1 cellular context compared by ENCODE assay signal in the genomic region with DNA sequence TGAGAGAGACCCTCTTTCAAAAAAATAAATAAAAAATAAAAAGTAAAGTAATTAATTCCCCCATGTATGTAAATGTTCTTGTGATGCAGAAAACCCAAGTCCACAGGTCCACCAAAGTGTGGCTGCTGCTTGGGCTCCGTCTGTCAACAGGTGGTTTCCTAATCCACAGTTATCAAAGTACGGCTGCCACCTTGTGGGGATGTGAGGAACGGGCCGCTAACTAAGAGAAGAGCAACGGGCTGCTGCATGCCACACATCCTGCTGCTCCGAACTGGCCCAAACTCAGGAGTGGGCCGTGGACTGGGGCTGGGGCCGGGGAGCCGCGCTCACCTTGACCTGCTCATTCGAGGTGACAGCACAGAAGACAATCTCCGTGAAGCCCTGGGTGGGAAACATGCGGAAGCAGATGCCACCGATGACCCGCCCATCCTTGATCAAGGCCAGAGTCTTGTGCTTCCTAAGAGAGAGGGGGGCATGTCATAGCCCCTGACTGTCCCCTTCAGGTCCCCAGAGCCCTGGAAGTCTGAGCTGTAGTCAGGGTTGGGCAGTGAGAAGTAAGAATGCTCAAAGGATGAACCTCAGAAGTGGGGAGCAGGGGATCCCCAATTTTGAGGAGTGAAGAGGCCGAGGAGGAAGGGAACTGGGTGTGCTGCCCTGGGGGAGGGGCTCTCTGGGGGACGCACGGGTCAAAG.
TF ChIP-seq lines count a peak whose summit lies in the region.

No MANE protein-coding gene starts in this region.

TF ChIP-seq in HepG2, 621 proteins besides CTCF, POLR2A, EP300 and RAD21 (continued from another document and continues in another):
- no peak for TF ChIP-seq ZNF280D (CRISPR knock-in tag; IDR thresholded peaks at IDR 0.05)
- TF ChIP-seq KDM3A (CRISPR knock-in tag; IDR thresholded peaks at IDR 0.05; ENCODE audit: low read depth), result peak; percentile 71; the same call in 1 of the 2 replicates
- TF ChIP-seq AGO2 (optimal IDR thresholded peaks at IDR 0.05; ENCODE audit: low read depth, low read length), result no peak
- no peak for TF ChIP-seq AHR (CRISPR knock-in tag; IDR thresholded peaks at IDR 0.05)
- TF ChIP-seq ZNF777 (CRISPR knock-in tag; IDR thresholded peaks at IDR 0.05), result 0 out of 2 replicates have a peak, but pooled peaks have one; percentile 35
- no peak for TF ChIP-seq IKZF4 (CRISPR knock-in tag; IDR thresholded peaks at IDR 0.05; ENCODE audit: borderline replicate concordance, low read depth, not compliant biosample characterization)
- TF ChIP-seq, protein P1, sequence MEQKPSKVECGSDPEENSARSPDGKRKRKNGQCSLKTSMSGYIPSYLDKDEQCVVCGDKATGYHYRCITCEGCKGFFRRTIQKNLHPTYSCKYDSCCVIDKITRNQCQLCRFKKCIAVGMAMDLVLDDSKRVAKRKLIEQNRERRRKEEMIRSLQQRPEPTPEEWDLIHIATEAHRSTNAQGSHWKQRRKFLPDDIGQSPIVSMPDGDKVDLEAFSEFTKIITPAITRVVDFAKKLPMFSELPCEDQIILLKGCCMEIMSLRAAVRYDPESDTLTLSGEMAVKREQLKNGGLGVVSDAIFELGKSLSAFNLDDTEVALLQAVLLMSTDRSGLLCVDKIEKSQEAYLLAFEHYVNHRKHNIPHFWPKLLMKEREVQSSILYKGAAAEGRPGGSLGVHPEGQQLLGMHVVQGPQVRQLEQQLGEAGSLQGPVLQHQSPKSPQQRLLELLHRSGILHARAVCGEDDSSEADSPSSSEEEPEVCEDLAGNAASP (CRISPR knock-in tag; IDR thresholded peaks at IDR 0.05; ENCODE audit: borderline replicate concordance), result no peak
- TF ChIP-seq ELF3 (CRISPR knock-in tag; IDR thresholded peaks at IDR 0.05), result peak; percentile 23; the same call in 1 of the 2 replicates
- no peak for TF ChIP-seq ASH2L (IDR thresholded peaks at IDR 0.05; ENCODE audit: insufficient read length, low read depth, low read length)
- no peak for TF ChIP-seq NONO (IDR thresholded peaks at IDR 0.05)
- TF ChIP-seq NONO (CRISPR knock-in tag; conservative IDR thresholded peaks at IDR 0.05), result peak; percentile 76
- no peak for TF ChIP-seq ZKSCAN8 (CRISPR knock-in tag; IDR thresholded peaks at IDR 0.05; ENCODE audit: borderline replicate concordance)
- TF ChIP-seq ZSCAN25 (CRISPR knock-in tag; IDR thresholded peaks at IDR 0.05), result no peak
- no peak for TF ChIP-seq BCLAF1 (IDR thresholded peaks at IDR 0.05)
- TF ChIP-seq, protein P2, sequence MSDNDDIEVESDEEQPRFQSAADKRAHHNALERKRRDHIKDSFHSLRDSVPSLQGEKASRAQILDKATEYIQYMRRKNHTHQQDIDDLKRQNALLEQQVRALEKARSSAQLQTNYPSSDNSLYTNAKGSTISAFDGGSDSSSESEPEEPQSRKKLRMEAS (IDR thresholded peaks at IDR 0.05), result peak; percentile 28; the same call in 1 of the 2 replicates
- TF ChIP-seq SSRP1 (CRISPR knock-in tag; IDR thresholded peaks at IDR 0.05), result 0 out of 2 replicates have a peak, but pooled peaks have one; percentile 34
- no peak for TF ChIP-seq ZNF546 (CRISPR knock-in tag; conservative IDR thresholded peaks at IDR 0.05)
- TF ChIP-seq ZNF788 (CRISPR knock-in tag; IDR thresholded peaks at IDR 0.05; ENCODE audit: borderline replicate concordance), result peak; percentile 62; the same call in 1 of the 2 replicates
- peak; percentile 48; the same call in 1 of the 2 replicates for TF ChIP-seq MIXL1 (CRISPR knock-in tag; IDR thresholded peaks at IDR 0.05)
- no peak for TF ChIP-seq ZNF749 (CRISPR knock-in tag; IDR thresholded peaks at IDR 0.05; ENCODE audit: borderline replicate concordance)
- TF ChIP-seq SMC3 (IDR thresholded peaks at IDR 0.05; ENCODE audit: low read length), result peak; percentile 95
- TF ChIP-seq E2F2 (CRISPR knock-in tag; IDR thresholded peaks at IDR 0.05; ENCODE audit: borderline replicate concordance), result no peak
- 0 out of 2 replicates have a peak, but pooled peaks have one; percentile 30 for TF ChIP-seq RXRA (CRISPR knock-in tag; IDR thresholded peaks at IDR 0.05)
- TF ChIP-seq, protein P3, sequence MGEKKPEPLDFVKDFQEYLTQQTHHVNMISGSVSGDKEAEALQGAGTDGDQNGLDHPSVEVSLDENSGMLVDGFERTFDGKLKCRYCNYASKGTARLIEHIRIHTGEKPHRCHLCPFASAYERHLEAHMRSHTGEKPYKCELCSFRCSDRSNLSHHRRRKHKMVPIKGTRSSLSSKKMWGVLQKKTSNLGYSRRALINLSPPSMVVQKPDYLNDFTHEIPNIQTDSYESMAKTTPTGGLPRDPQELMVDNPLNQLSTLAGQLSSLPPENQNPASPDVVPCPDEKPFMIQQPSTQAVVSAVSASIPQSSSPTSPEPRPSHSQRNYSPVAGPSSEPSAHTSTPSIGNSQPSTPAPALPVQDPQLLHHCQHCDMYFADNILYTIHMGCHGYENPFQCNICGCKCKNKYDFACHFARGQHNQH (CRISPR knock-in tag; IDR thresholded peaks at IDR 0.05), result peak; percentile 58; the same call in 1 of the 2 replicates
- no peak for TF ChIP-seq SMYD3 (CRISPR knock-in tag; IDR thresholded peaks at IDR 0.05)
- TF ChIP-seq, protein P4, sequence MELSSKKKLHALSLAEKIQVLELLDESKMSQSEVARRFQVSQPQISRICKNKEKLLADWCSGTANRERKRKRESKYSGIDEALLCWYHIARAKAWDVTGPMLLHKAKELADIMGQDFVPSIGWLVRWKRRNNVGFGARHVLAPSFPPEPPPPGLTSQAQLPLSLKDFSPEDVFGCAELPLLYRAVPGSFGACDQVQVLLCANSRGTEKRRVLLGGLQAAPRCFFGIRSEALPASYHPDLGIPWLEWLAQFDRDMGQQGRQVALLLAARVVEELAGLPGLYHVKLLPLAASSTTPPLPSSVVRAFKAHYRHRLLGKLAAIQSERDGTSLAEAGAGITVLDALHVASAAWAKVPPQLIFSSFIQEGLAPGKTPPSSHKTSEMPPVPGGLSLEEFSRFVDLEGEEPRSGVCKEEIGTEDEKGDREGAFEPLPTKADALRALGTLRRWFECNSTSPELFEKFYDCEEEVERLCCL (CRISPR knock-in tag; IDR thresholded peaks at IDR 0.05; ENCODE audit: borderline replicate concordance), result no peak
- no peak for TF ChIP-seq ZMAT3 (CRISPR knock-in tag; conservative IDR thresholded peaks at IDR 0.05)
- TF ChIP-seq ZNF607 (CRISPR knock-in tag; IDR thresholded peaks at IDR 0.05; ENCODE audit: borderline replicate concordance), result no peak
- no peak for TF ChIP-seq FOXC1 (CRISPR knock-in tag; IDR thresholded peaks at IDR 0.05; ENCODE audit: borderline replicate concordance)
- 0 out of 2 replicates have a peak, but pooled peaks have one; percentile 33 for TF ChIP-seq ERF (CRISPR knock-in tag; IDR thresholded peaks at IDR 0.05)
- no peak for TF ChIP-seq ZSCAN29 (CRISPR knock-in tag; conservative IDR thresholded peaks at IDR 0.05)
- TF ChIP-seq, protein P5, sequence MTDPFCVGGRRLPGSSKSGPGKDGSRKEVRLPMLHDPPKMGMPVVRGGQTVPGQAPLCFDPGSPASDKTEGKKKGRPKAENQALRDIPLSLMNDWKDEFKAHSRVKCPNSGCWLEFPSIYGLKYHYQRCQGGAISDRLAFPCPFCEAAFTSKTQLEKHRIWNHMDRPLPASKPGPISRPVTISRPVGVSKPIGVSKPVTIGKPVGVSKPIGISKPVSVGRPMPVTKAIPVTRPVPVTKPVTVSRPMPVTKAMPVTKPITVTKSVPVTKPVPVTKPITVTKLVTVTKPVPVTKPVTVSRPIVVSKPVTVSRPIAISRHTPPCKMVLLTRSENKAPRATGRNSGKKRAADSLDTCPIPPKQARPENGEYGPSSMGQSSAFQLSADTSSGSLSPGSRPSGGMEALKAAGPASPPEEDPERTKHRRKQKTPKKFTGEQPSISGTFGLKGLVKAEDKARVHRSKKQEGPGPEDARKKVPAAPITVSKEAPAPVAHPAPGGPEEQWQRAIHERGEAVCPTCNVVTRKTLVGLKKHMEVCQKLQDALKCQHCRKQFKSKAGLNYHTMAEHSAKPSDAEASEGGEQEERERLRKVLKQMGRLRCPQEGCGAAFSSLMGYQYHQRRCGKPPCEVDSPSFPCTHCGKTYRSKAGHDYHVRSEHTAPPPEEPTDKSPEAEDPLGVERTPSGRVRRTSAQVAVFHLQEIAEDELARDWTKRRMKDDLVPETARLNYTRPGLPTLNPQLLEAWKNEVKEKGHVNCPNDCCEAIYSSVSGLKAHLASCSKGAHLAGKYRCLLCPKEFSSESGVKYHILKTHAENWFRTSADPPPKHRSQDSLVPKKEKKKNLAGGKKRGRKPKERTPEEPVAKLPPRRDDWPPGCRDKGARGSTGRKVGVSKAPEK (CRISPR knock-in tag; IDR thresholded peaks at IDR 0.05; ENCODE audit: borderline replicate concordance), result no peak
- TF ChIP-seq ZNF572 (CRISPR knock-in tag; IDR thresholded peaks at IDR 0.05), result no peak
- TF ChIP-seq CBFB (CRISPR knock-in tag; IDR thresholded peaks at IDR 0.05), result no peak
- TF ChIP-seq ZNF354B (CRISPR knock-in tag; IDR thresholded peaks at IDR 0.05), result no peak
- TF ChIP-seq SP140L (CRISPR knock-in tag; IDR thresholded peaks at IDR 0.05; ENCODE audit: borderline replicate concordance), result no peak
- TF ChIP-seq MAFF (IDR thresholded peaks at IDR 0.05; ENCODE audit: low read depth, low read length), result no peak
- TF ChIP-seq ZNF713 (CRISPR knock-in tag; IDR thresholded peaks at IDR 0.05), result no peak
- TF ChIP-seq ZNF629 (CRISPR knock-in tag; conservative IDR thresholded peaks at IDR 0.05), result no peak
- TF ChIP-seq PHF5A (CRISPR knock-in tag; IDR thresholded peaks at IDR 0.05; ENCODE audit: low read depth, unreplicated experiment), result peak; percentile 22
- TF ChIP-seq, protein P6, sequence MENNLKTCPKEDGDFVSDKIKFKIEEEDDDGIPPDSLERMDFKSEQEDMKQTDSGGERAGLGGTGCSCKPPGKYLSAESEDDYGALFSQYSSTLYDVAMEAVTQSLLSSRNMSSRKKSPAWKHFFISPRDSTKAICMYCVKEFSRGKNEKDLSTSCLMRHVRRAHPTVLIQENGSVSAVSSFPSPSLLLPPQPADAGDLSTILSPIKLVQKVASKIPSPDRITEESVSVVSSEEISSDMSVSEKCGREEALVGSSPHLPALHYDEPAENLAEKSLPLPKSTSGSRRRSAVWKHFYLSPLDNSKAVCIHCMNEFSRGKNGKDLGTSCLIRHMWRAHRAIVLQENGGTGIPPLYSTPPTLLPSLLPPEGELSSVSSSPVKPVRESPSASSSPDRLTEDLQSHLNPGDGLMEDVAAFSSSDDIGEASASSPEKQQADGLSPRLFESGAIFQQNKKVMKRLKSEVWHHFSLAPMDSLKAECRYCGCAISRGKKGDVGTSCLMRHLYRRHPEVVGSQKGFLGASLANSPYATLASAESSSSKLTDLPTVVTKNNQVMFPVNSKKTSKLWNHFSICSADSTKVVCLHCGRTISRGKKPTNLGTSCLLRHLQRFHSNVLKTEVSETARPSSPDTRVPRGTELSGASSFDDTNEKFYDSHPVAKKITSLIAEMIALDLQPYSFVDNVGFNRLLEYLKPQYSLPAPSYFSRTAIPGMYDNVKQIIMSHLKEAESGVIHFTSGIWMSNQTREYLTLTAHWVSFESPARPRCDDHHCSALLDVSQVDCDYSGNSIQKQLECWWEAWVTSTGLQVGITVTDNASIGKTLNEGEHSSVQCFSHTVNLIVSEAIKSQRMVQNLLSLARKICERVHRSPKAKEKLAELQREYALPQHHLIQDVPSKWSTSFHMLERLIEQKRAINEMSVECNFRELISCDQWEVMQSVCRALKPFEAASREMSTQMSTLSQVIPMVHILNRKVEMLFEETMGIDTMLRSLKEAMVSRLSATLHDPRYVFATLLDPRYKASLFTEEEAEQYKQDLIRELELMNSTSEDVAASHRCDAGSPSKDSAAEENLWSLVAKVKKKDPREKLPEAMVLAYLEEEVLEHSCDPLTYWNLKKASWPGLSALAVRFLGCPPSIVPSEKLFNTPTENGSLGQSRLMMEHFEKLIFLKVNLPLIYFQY (CRISPR knock-in tag; IDR thresholded peaks at IDR 0.05; ENCODE audit: borderline replicate concordance), result 0 out of 2 replicates have a peak, but pooled peaks have one; percentile 62
- no peak for TF ChIP-seq SATB2 (CRISPR knock-in tag; IDR thresholded peaks at IDR 0.05)
